Comparison of ENCODE assay signal across 38 cellular contexts in genomic region chr3:7871161-7871560, GRCh38.
"Had no signal": no experiment of that assay in that cellular context is flagged by ENCODE, and none has a peak within 500 bp of the region (broad histone marks: within the 10 kb centered on the region; RNA-seq: fewer than 3 reads in every experiment).

No MANE protein-coding gene starts in this region.

- H3K4me1 Mint-ChIP-seq: activated B cell treated with CpG ODN at 0.5 μM for 24 hours; activated CD4-positive, alpha-beta T cell treated with anti-CD3 and anti-CD28 coated beads, Interleukin-2, amount 10 ng/mL, durations not matched to agents 24 days and 14 days; activated CD8-positive, alpha-beta memory T cell treated with anti-CD3 and anti-CD28 coated beads, Interleukin-2, amount 10 ng/mL, durations not matched to agents 7 days and 5 days; activated naive CD8-positive, alpha-beta T cell treated with anti-CD3 and anti-CD28 coated beads for 36 hours; central memory CD8-positive, alpha-beta T cell; endodermal cell; T-helper 17 cell had no signal

- H3K9me3 Mint-ChIP-seq: activated naive CD4-positive, alpha-beta T cell treated with anti-CD3 and anti-CD28 coated beads for 36 hours; activated naive CD8-positive, alpha-beta T cell treated with anti-CD3 and anti-CD28 coated beads for 36 hours had no signal

- H3K27me3 Mint-ChIP-seq: activated B cell treated with CpG ODN at 0.5 μM for 24 hours; activated CD4-positive, alpha-beta memory T cell treated with anti-CD3 and anti-CD28 coated beads for 36 hours; activated CD4-positive, alpha-beta T cell treated with anti-CD3 and anti-CD28 coated beads for 36 hours; activated CD4-positive, alpha-beta T cell treated with anti-CD3 and anti-CD28 coated beads, Interleukin-2, amount 10 ng/mL, durations not matched to agents 24 days and 14 days; activated CD8-positive, alpha-beta memory T cell treated with anti-CD3 and anti-CD28 coated beads, Interleukin-2, amount 10 ng/mL, durations not matched to agents 7 days and 5 days; activated naive CD4-positive, alpha-beta T cell treated with anti-CD3 and anti-CD28 coated beads, Interleukin-2, amount 50 U/mL, for 24 hours; activated naive CD8-positive, alpha-beta T cell treated with anti-CD3 and anti-CD28 coated beads for 36 hours; activated naive CD8-positive, alpha-beta T cell treated with anti-CD3 and anti-CD28 coated beads, Interleukin-2, amount 50 U/mL, for 24 hours; central memory CD8-positive, alpha-beta T cell; dendritic cell treated with granulocyte-macrophage colony-stimulating factor and Interleukin-4, amounts not matched to agents 40 ng/mL and 50 ng/mL, for 4 days; T-helper 17 cell had no signal

- H3K27me3 ChIP-seq: adrenal gland, brain microvascular endothelial cell, dorsolateral prefrontal cortex, gastrocnemius medialis, heart left ventricle had no signal

- FAIRE-seq: bronchial epithelial cell had no signal

- H3K27ac Mint-ChIP-seq: activated B cell treated with CpG ODN at 0.5 μM for 24 hours; activated CD4-positive, alpha-beta memory T cell treated with anti-CD3 and anti-CD28 coated beads for 36 hours; activated CD4-positive, alpha-beta T cell treated with anti-CD3 and anti-CD28 coated beads for 36 hours; activated CD4-positive, alpha-beta T cell treated with anti-CD3 and anti-CD28 coated beads, Interleukin-2, amount 10 ng/mL, durations not matched to agents 24 days and 14 days; activated CD8-positive, alpha-beta memory T cell treated with anti-CD3 and anti-CD28 coated beads, Interleukin-2, amount 10 ng/mL, durations not matched to agents 7 days and 5 days; activated CD8-positive, alpha-beta T cell treated with anti-CD3 and anti-CD28 coated beads, Interleukin-2, amount 10 ng/mL, durations not matched to agents 7 days and 5 days; activated naive CD4-positive, alpha-beta T cell treated with anti-CD3 and anti-CD28 coated beads for 36 hours; activated naive CD4-positive, alpha-beta T cell treated with anti-CD3 and anti-CD28 coated beads, Interleukin-2, amount 50 U/mL, for 24 hours; activated naive CD8-positive, alpha-beta T cell treated with anti-CD3 and anti-CD28 coated beads for 36 hours; activated naive CD8-positive, alpha-beta T cell treated with anti-CD3 and anti-CD28 coated beads, Interleukin-2, amount 50 U/mL, for 24 hours; activated T-helper 1 cell treated with anti-CD3 and anti-CD28 coated beads, Interleukin-12 subunit alpha, Interleukin-12 subunit beta, Interleukin-2, Interleukin-4 antibody, amounts not matched to agents 30 ng/mL and 10 ng/mL and 1 ng/mL, durations not matched to agents 14 hours and 24 hours and 36 hours; activated T-helper 2 cell treated with anti-CD3 and anti-CD28 coated beads, Interferon-gamma antibody, Interleukin-2, Interleukin-4, amounts not matched to agents 10 μg/mL and 5 μg/mL and 100 μg/mL, durations not matched to agents 14 hours and 24 hours and 36 hours; dendritic cell treated with granulocyte-macrophage colony-stimulating factor and Interleukin-4, amounts not matched to agents 40 ng/mL and 50 ng/mL, for 4 days; endodermal cell; T-helper 17 cell; T-helper 2 cell treated with Interferon-gamma antibody and Interleukin-4, amounts not matched to agents 5 μg/mL and 100 μg/mL, for 36 hours had no signal

- H3K4me3 Mint-ChIP-seq: activated B cell treated with CpG ODN at 0.5 μM for 24 hours; activated CD4-positive, alpha-beta memory T cell treated with anti-CD3 and anti-CD28 coated beads for 36 hours; activated CD4-positive, alpha-beta T cell treated with anti-CD3 and anti-CD28 coated beads for 36 hours; activated CD4-positive, alpha-beta T cell treated with anti-CD3 and anti-CD28 coated beads, Interleukin-2, amount 10 ng/mL, durations not matched to agents 24 days and 14 days; activated CD8-positive, alpha-beta memory T cell treated with anti-CD3 and anti-CD28 coated beads, Interleukin-2, amount 10 ng/mL, durations not matched to agents 7 days and 5 days; activated CD8-positive, alpha-beta T cell treated with anti-CD3 and anti-CD28 coated beads, Interleukin-2, amount 10 ng/mL, durations not matched to agents 7 days and 5 days; activated naive CD4-positive, alpha-beta T cell treated with anti-CD3 and anti-CD28 coated beads for 36 hours; activated naive CD4-positive, alpha-beta T cell treated with anti-CD3 and anti-CD28 coated beads, Interleukin-2, amount 50 U/mL, for 24 hours; activated naive CD8-positive, alpha-beta T cell treated with anti-CD3 and anti-CD28 coated beads for 36 hours; activated naive CD8-positive, alpha-beta T cell treated with anti-CD3 and anti-CD28 coated beads, Interleukin-2, amount 50 U/mL, for 24 hours; activated T-helper 1 cell treated with anti-CD3 and anti-CD28 coated beads, Interleukin-12 subunit alpha, Interleukin-12 subunit beta, Interleukin-2, Interleukin-4 antibody, amounts not matched to agents 30 ng/mL and 10 ng/mL and 1 ng/mL, durations not matched to agents 14 hours and 24 hours and 36 hours; central memory CD8-positive, alpha-beta T cell; dendritic cell treated with granulocyte-macrophage colony-stimulating factor and Interleukin-4, amounts not matched to agents 40 ng/mL and 50 ng/mL, for 4 days; endodermal cell; T-helper 17 cell; T-helper 2 cell treated with Interferon-gamma antibody and Interleukin-4, amounts not matched to agents 5 μg/mL and 100 μg/mL, for 36 hours had no signal

- H3K36me3 Mint-ChIP-seq: activated CD4-positive, alpha-beta memory T cell treated with anti-CD3 and anti-CD28 coated beads for 36 hours; activated CD8-positive, alpha-beta memory T cell treated with anti-CD3 and anti-CD28 coated beads, Interleukin-2, amount 10 ng/mL, durations not matched to agents 7 days and 5 days; activated naive CD8-positive, alpha-beta T cell treated with anti-CD3 and anti-CD28 coated beads for 36 hours had no signal

- DNase-seq: activated B cell treated with CpG ODN at 0.5 μM for 24 hours; activated CD4-positive, alpha-beta memory T cell treated with anti-CD3 and anti-CD28 coated beads for 36 hours; activated CD4-positive, alpha-beta T cell treated with anti-CD3 and anti-CD28 coated beads for 36 hours; activated CD4-positive, alpha-beta T cell treated with anti-CD3 and anti-CD28 coated beads, Interleukin-2, amount 10 ng/mL, durations not matched to agents 24 days and 14 days; activated CD4-positive, CD25-positive, alpha-beta regulatory T cell treated with anti-CD3 and anti-CD28 coated beads, Interleukin-2, amount 50 U/mL, for 72 hours; activated CD8-positive, alpha-beta memory T cell treated with anti-CD3 and anti-CD28 coated beads, Interleukin-2, amount 10 ng/mL, durations not matched to agents 7 days and 5 days; activated CD8-positive, alpha-beta memory T cell treated with anti-CD3 and anti-CD28 coated beads, Interleukin-2, amount 50 U/mL, for 4 hours; activated CD8-positive, alpha-beta T cell treated with anti-CD3 and anti-CD28 coated beads, Interleukin-2, amount 10 ng/mL, durations not matched to agents 7 days and 5 days; activated effector memory CD4-positive, alpha-beta T cell treated with anti-CD3 and anti-CD28 coated beads, Interleukin-2, amount 50 U/mL, for 16 hours; activated naive CD4-positive, alpha-beta T cell treated with anti-CD3 and anti-CD28 coated beads for 36 hours; activated naive CD8-positive, alpha-beta T cell treated with anti-CD3 and anti-CD28 coated beads for 36 hours; activated naive CD8-positive, alpha-beta T cell treated with anti-CD3 and anti-CD28 coated beads, Interleukin-2, amount 50 U/mL, for 24 hours; activated T-cell treated with anti-CD3 and anti-CD28 coated beads, Interleukin-2, amount 50 U/mL, for 1 hour; activated T-cell treated with anti-CD3 and anti-CD28 coated beads, Interleukin-2, amount 50 U/mL, for 48 hours; adrenal gland; amygdala; aorta; brain microvascular endothelial cell; dorsolateral prefrontal cortex; effector memory CD4-positive, alpha-beta T cell; endodermal cell; foreskin fibroblast; gastrocnemius medialis; glutamatergic neuron; heart left ventricle; hippocampal formation; T-helper 17 cell; T1000; WERI-Rb-1 had no signal

- H3K4me3 ChIP-seq: adrenal gland, coronary artery, dorsolateral prefrontal cortex, gastrocnemius medialis, heart left ventricle had no signal

- H3K36me3 ChIP-seq: adrenal gland, brain microvascular endothelial cell, gastrocnemius medialis, heart left ventricle, WERI-Rb-1 had no signal

- ATAC-seq: activated CD4-positive, alpha-beta T cell treated with anti-CD3 and anti-CD28 coated beads for 36 hours; activated CD8-positive, alpha-beta memory T cell treated with anti-CD3 and anti-CD28 coated beads, Interleukin-2, amount 10 ng/mL, durations not matched to agents 7 days and 5 days; activated CD8-positive, alpha-beta T cell treated with anti-CD3 and anti-CD28 coated beads, Interleukin-2, amount 10 ng/mL, durations not matched to agents 7 days and 5 days; activated naive CD8-positive, alpha-beta T cell treated with anti-CD3 and anti-CD28 coated beads, Interleukin-2, amount 50 U/mL, for 24 hours; esophagus mucosa; gastrocnemius medialis; heart left ventricle; T-helper 17 cell had no signal
